In the genomic region with DNA sequence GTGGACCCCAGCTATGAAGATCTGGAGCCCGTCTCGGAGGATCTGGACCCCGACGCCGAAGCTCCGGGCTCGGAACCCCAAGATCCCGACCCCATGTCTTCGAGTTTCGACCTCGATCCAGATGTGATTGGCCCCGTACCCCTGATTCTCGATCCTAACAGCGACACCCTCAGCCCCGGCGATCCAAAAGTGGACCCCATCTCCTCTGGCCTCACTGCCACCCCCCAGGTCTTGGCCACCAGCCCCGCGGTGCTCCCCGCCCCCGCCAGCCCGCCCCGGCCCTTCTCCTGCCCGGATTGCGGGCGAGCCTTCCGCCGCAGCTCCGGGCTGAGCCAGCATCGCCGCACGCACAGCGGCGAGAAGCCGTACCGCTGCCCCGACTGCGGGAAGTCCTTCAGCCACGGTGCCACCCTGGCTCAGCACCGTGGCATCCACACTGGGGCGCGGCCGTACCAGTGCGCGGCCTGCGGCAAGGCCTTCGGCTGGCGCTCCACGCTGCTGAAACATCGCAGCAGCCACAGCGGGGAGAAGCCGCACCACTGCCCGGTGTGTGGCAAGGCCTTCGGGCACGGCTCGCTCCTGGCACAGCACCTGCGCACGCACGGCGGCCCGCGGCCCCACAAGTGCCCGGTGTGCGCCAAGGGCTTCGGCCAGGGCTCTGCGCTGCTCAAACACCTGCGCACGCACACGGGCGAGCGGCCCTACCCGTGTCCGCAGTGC, we compare ENCODE assay signal across 27 cellular contexts. TPM values are rescaled to one million over a fixed set of nuclear protein-coding genes. Genes with fewer than 3 reads are reported as not detected.
"Had no signal": no experiment of that assay in that cellular context is flagged by ENCODE, and none has a peak within 500 bp of the region (broad histone marks: within the 10 kb centered on the region; RNA-seq: fewer than 3 reads in every experiment).

No MANE protein-coding gene starts in this region.

- H3K36me3 ChIP-seq: brain microvascular endothelial cell, SJCRH30 had no signal

- H3K4me3 Mint-ChIP-seq: activated B cell treated with CpG ODN at 0.5 μM for 24 hours; activated CD4-positive, alpha-beta memory T cell treated with anti-CD3 and anti-CD28 coated beads for 36 hours; activated naive CD4-positive, alpha-beta T cell treated with anti-CD3 and anti-CD28 coated beads for 36 hours; activated T-cell treated with anti-CD3 and anti-CD28 coated beads, Interleukin-2, amount 50 U/mL, for 4 hours; activated T-helper 1 cell treated with anti-CD3 and anti-CD28 coated beads, Interleukin-12 subunit alpha, Interleukin-12 subunit beta, Interleukin-2, Interleukin-4 antibody, amounts not matched to agents 30 ng/mL and 10 ng/mL and 1 ng/mL, durations not matched to agents 14 hours and 24 hours and 36 hours; T-helper 2 cell treated with Interferon-gamma antibody and Interleukin-4, amounts not matched to agents 5 μg/mL and 100 μg/mL, for 36 hours had no signal

- H3K27me3 ChIP-seq: brain microvascular endothelial cell, SJCRH30 had no signal

- H3K4me3 ChIP-seq: SJCRH30, SK-N-MC had no signal

- H3K36me3 Mint-ChIP-seq: activated CD4-positive, alpha-beta memory T cell treated with anti-CD3 and anti-CD28 coated beads for 36 hours had no signal

- H3K9me3 Mint-ChIP-seq: activated B cell treated with CpG ODN at 0.5 μM for 24 hours; activated CD4-positive, alpha-beta memory T cell treated with anti-CD3 and anti-CD28 coated beads for 36 hours; activated naive CD4-positive, alpha-beta T cell treated with anti-CD3 and anti-CD28 coated beads for 36 hours; activated naive CD4-positive, alpha-beta T cell treated with anti-CD3 and anti-CD28 coated beads, Interleukin-2, amount 50 U/mL, for 72 hours; activated T-cell treated with anti-CD3 and anti-CD28 coated beads, Interleukin-2, amount 50 U/mL, for 4 hours; activated T-helper 1 cell treated with anti-CD3 and anti-CD28 coated beads, Interleukin-12 subunit alpha, Interleukin-12 subunit beta, Interleukin-2, Interleukin-4 antibody, amounts not matched to agents 30 ng/mL and 10 ng/mL and 1 ng/mL, durations not matched to agents 14 hours and 24 hours and 36 hours; T-helper 1 cell treated with Interleukin-12 subunit alpha and Interleukin-12 subunit beta and Interleukin-4 antibody, amounts not matched to agents 30 μg/mL and 1 μg/mL, for 36 hours; T-helper 2 cell treated with Interferon-gamma antibody and Interleukin-4, amounts not matched to agents 5 μg/mL and 100 μg/mL, for 36 hours had no signal

- H3K27ac Mint-ChIP-seq: activated B cell treated with CpG ODN at 0.5 μM for 24 hours; activated CD4-positive, alpha-beta memory T cell treated with anti-CD3 and anti-CD28 coated beads for 36 hours; activated naive CD4-positive, alpha-beta T cell treated with anti-CD3 and anti-CD28 coated beads for 36 hours; activated naive CD4-positive, alpha-beta T cell treated with anti-CD3 and anti-CD28 coated beads, Interleukin-2, amount 50 U/mL, for 72 hours; activated T-helper 1 cell treated with anti-CD3 and anti-CD28 coated beads, Interleukin-12 subunit alpha, Interleukin-12 subunit beta, Interleukin-2, Interleukin-4 antibody, amounts not matched to agents 30 ng/mL and 10 ng/mL and 1 ng/mL, durations not matched to agents 14 hours and 24 hours and 36 hours; T-helper 1 cell treated with Interleukin-12 subunit alpha and Interleukin-12 subunit beta and Interleukin-4 antibody, amounts not matched to agents 30 μg/mL and 1 μg/mL, for 36 hours; T-helper 2 cell treated with Interferon-gamma antibody and Interleukin-4, amounts not matched to agents 5 μg/mL and 100 μg/mL, for 36 hours had no signal

- DNase-seq: activated B cell treated with CpG ODN at 0.5 μM for 24 hours; activated CD4-positive, alpha-beta memory T cell treated with anti-CD3 and anti-CD28 coated beads for 36 hours; activated CD4-positive, alpha-beta T cell treated with anti-CD3 and anti-CD28 coated beads for 4 hours; activated CD4-positive, alpha-beta T cell treated with anti-CD3 and anti-CD28 coated beads, Interleukin-2, amount 50 U/mL, for 1 hour; activated CD4-positive, CD25-positive, alpha-beta regulatory T cell treated with anti-CD3 and anti-CD28 coated beads, Interleukin-2, amount 50 U/mL, for 72 hours; activated CD8-positive, alpha-beta memory T cell treated with anti-CD3 and anti-CD28 coated beads, Interleukin-2, amount 50 U/mL, for 4 hours; activated gamma-delta T cell treated with Interleukin-2 at 50 U/mL for 16 hours; activated naive CD4-positive, alpha-beta T cell treated with anti-CD3 and anti-CD28 coated beads for 36 hours; activated T-cell treated with anti-CD3 and anti-CD28 coated beads for 4 hours; activated T-cell treated with anti-CD3 and anti-CD28 coated beads, Interleukin-2, amount 50 U/mL, for 4 hours; brain microvascular endothelial cell; Karpas-422; KBM-7; NCI-H1105; NCI-H1436; NCI-H1694; NCI-H2029; NCI-H345; NCI-H524 treated with DMSO at 0.1 percent for 48 hours; SHP77; SJCRH30 had no signal

- ATAC-seq: activated naive CD4-positive, alpha-beta T cell treated with anti-CD3 and anti-CD28 coated beads, Interleukin-2, amount 50 U/mL, for 72 hours; activated T-cell treated with anti-CD3 and anti-CD28 coated beads, Interleukin-2, amount 50 U/mL, for 4 hours; Panc1 had no signal

RNA-seq across cellular contexts. Expression of gene PEX11G, which starts 30.7 kb away (rescaled TPM):
- total RNA-seq: SJCRH30 had no signal
